In the genomic region with DNA sequence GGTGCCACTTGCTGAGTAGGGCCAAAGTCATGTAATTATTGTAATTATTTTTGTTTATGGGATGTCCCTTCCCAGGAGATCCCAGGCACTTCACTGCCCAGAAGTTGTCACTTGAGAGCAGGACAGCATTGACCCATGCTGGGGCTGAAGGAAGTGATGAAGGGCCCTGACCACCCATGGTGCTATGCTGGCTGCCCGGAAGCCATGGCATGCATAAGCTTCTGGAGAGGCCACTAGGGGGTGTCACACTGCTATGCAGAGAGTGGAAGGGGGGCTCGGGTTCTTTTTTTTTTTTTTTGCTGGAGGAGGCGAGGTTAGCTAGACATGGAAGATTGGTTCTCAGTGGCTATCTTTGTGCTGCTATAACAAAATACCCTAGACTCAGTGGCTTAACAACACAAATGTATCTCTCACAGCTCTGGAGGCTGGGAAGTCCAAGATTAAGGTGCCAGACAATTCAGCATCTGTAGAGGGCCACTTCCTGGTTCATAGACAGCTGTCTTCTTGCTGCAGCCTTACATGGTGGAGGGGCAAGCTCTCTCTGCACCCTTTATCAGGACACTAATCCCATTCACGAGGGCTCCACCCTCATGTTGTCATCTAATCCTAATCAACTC, we compare ENCODE assay signal across 9 cellular contexts.
DNase-seq lines count a peak whose midpoint lies in the region; ATAC-seq and TF ChIP-seq lines count a peak whose summit lies in the region.
"Had no signal": no experiment of that assay in that cellular context is flagged by ENCODE, and none has a peak within 500 bp of the region (broad histone marks: within the 10 kb centered on the region; RNA-seq: fewer than 3 reads in every experiment).

No MANE protein-coding gene starts in this region.

- H3K9me3 ChIP-seq in T-helper 17 cell (ENCODE audit: control insufficient read depth, low read length, poor library complexity, severe bottlenecking) = no peaks in the 10 kb centered on the region

- peak; percentile 12 for DNase-seq in activated naive CD8-positive, alpha-beta T cell treated with anti-CD3 and anti-CD28 coated beads, Interleukin-2, amount 50 U/mL, for 24 hours
- no peak for DNase-seq in activated naive CD8-positive, alpha-beta T cell treated with anti-CD3 and anti-CD28 coated beads for 36 hours
- no peak for DNase-seq in astrocyte of the spinal cord (ENCODE audit: low read depth, low spot score)
- DNase-seq in type B pancreatic cell (ENCODE audit: extremely low spot score, unreplicated experiment) = no peak
- no peak for DNase-seq in SIG-M5 treated with dmso at 0.1 percent for 504 hours (lab: John Stamatoyannopoulos, UW; ENCODE audit: unreplicated experiment)
- no peak for DNase-seq in T-helper 17 cell

- H3K27ac Mint-ChIP-seq in activated naive CD8-positive, alpha-beta T cell treated with anti-CD3 and anti-CD28 coated beads, Interleukin-2, amount 50 U/mL, for 24 hours = no peak overlapping the region
- H3K27ac Mint-ChIP-seq in activated naive CD8-positive, alpha-beta T cell treated with anti-CD3 and anti-CD28 coated beads for 36 hours = no peak overlapping the region
- no peak overlapping the region for H3K27ac Mint-ChIP-seq in type B pancreatic cell
- no peak overlapping the region for H3K27ac Mint-ChIP-seq in T-helper 17 cell

- TF ChIP-seq CTCF in astrocyte of the spinal cord (IDR thresholded peaks at IDR 0.05; ENCODE audit: low read depth, low read length) (peak; percentile 55), type B pancreatic cell (conservative IDR thresholded peaks at IDR 0.05) (peak; percentile 56)

- in situ Hi-C loops in astrocyte of the spinal cord (cut with HindIII; ENCODE audit: low sequenced_read_pairs) = no loop called here

- no peaks in the 10 kb centered on the region for H3K9me3 Mint-ChIP-seq in activated naive CD8-positive, alpha-beta T cell treated with anti-CD3 and anti-CD28 coated beads, Interleukin-2, amount 50 U/mL, for 24 hours
- no peaks in the 10 kb centered on the region for H3K9me3 Mint-ChIP-seq in activated naive CD8-positive, alpha-beta T cell treated with anti-CD3 and anti-CD28 coated beads for 36 hours
- H3K9me3 Mint-ChIP-seq in type B pancreatic cell = no peaks in the 10 kb centered on the region

- H3K36me3 Mint-ChIP-seq in activated naive CD8-positive, alpha-beta T cell treated with anti-CD3 and anti-CD28 coated beads, Interleukin-2, amount 50 U/mL, for 24 hours (ENCODE audit: low read depth) = no peaks in the 10 kb centered on the region
- H3K36me3 Mint-ChIP-seq in activated naive CD8-positive, alpha-beta T cell treated with anti-CD3 and anti-CD28 coated beads for 36 hours = no peaks in the 10 kb centered on the region
- H3K36me3 Mint-ChIP-seq in type B pancreatic cell (no peaks in the 10 kb centered on the region), T-helper 17 cell (ENCODE audit: low read depth) (no peaks in the 10 kb centered on the region)

- H3K4me1 Mint-ChIP-seq in activated naive CD8-positive, alpha-beta T cell treated with anti-CD3 and anti-CD28 coated beads, Interleukin-2, amount 50 U/mL, for 24 hours = no peaks in the 10 kb centered on the region
- no peaks in the 10 kb centered on the region for H3K4me1 Mint-ChIP-seq in activated naive CD8-positive, alpha-beta T cell treated with anti-CD3 and anti-CD28 coated beads for 36 hours
- H3K4me1 Mint-ChIP-seq in type B pancreatic cell (ENCODE audit: unreplicated experiment) (peaks cover 4% of the 10 kb centered on the region), T-helper 17 cell (no peaks in the 10 kb centered on the region)

- no peak overlapping the region for H3K4me3 ChIP-seq in astrocyte of the spinal cord (ENCODE audit: low read depth, low read length)
- H3K4me3 ChIP-seq: skin epidermis had no signal

- ATAC-seq in activated naive CD8-positive, alpha-beta T cell treated with anti-CD3 and anti-CD28 coated beads, Interleukin-2, amount 50 U/mL, for 24 hours = no peak
- peak; percentile 57 for ATAC-seq in HG03439 (IDR thresholded peaks at IDR 0.05; ENCODE audit: unreplicated experiment)
- ATAC-seq in GM18520 (IDR thresholded peaks at IDR 0.05; ENCODE audit: unreplicated experiment) = no peak
- no peak for ATAC-seq in T-helper 17 cell

- H3K27me3 Mint-ChIP-seq in activated naive CD8-positive, alpha-beta T cell treated with anti-CD3 and anti-CD28 coated beads, Interleukin-2, amount 50 U/mL, for 24 hours = no peaks in the 10 kb centered on the region
- no peaks in the 10 kb centered on the region for H3K27me3 Mint-ChIP-seq in activated naive CD8-positive, alpha-beta T cell treated with anti-CD3 and anti-CD28 coated beads for 36 hours
- H3K27me3 Mint-ChIP-seq in type B pancreatic cell = peaks cover 7% of the 10 kb centered on the region
- H3K27me3 Mint-ChIP-seq in T-helper 17 cell = peaks cover 21% of the 10 kb centered on the region

- no peak overlapping the region for H3K4me3 Mint-ChIP-seq in activated naive CD8-positive, alpha-beta T cell treated with anti-CD3 and anti-CD28 coated beads, Interleukin-2, amount 50 U/mL, for 24 hours
- no peak overlapping the region for H3K4me3 Mint-ChIP-seq in activated naive CD8-positive, alpha-beta T cell treated with anti-CD3 and anti-CD28 coated beads for 36 hours
- H3K4me3 Mint-ChIP-seq in type B pancreatic cell (no peak overlapping the region), T-helper 17 cell (no peak overlapping the region)
